In the genomic region with DNA sequence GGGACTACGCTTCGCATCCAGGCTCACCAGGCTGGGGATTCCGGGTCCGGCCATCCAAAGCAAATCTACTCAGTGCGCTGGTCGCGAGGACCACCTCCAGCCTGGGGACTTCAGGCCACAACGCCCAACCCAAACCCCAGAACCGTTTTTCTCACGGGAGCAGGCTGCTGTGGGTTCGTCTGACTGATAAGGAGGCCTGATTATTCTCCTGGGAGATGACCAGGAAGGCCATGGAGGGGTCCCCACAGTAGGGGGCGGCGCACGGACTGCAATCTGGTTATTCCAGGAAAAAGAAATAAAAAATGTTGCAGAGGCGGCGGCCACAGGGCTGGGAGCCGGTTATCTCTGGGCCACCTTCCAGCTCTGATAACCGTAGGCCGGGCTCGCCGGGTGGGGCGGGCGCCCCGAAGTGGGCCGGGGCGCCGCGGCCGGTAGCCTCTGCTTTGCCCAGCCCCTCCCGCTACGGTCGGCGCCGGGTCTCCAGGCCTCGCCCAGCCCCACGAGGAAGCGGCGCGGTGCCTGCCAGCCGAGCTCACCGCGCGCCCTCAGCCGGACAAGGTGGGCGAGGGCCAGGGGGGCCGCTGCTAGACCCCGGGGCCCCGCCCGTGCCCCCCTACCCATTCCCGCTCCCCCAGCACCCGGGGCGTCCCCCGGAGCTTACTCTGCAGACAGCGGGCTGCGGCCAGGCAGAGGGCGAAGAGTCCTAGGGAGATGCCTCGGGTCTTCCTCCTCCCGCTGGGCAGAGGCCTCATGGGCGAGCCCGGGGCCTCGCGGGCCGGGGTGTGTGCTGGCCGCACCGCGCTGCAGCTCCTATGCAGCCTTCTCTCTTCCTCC, we compare ENCODE assay signal across 8 cellular contexts. TPM values are rescaled to one million over a fixed set of nuclear protein-coding genes. Genes with fewer than 3 reads are reported as not detected.
DNase-seq lines count a peak whose midpoint lies in the region; TF ChIP-seq lines count a peak whose summit lies in the region.

No MANE protein-coding gene starts in this region.

- no peaks in the 10 kb centered on the region for H3K4me1 ChIP-seq in thymus (ENCODE audit: control insufficient read depth, insufficient read depth, low read length)

- H3K4me3 ChIP-seq in astrocyte of the cerebellum (ENCODE audit: low read depth, low read length) = peak overlapping the region; percentile 33
- H3K4me3 ChIP-seq in thymus (ENCODE audit: low read length) = peak overlapping the region; percentile 24

- no peaks in the 10 kb centered on the region for H3K9me3 ChIP-seq in thymus (ENCODE audit: control insufficient read depth)

- TF ChIP-seq CTCF in astrocyte of the cerebellum (IDR thresholded peaks at IDR 0.05; ENCODE audit: low read depth, low read length, missing control alignments) = no peak

- no peak overlapping the region for H3K27ac ChIP-seq in thymus (ENCODE audit: low read depth)

- in situ Hi-C loops in astrocyte of the cerebellum (cut with HindIII; ENCODE audit: low sequenced_read_pairs) = no loop called here

- peak; percentile 67 for DNase-seq in NCI-H510A (lab: John Stamatoyannopoulos, UW)
- no peak for DNase-seq in NCI-H510A treated with DMSO at 0.1 percent for 48 hours (lab: John Stamatoyannopoulos, UW)
- DNase-seq in astrocyte of the cerebellum (ENCODE audit: low read depth) = no peak
- peak; percentile 59 for DNase-seq in iPS-NIHi11 (ENCODE audit: low spot score)
- DNase-seq in activated effector memory CD4-positive, alpha-beta T cell treated with Interleukin-2 at 50 U/mL for 16 hours = no peak
- DNase-seq in SW 1271 (lab: John Stamatoyannopoulos, UW) = no peak
- DNase-seq in pons (ENCODE audit: low spot score) = no peak

- H3K27me3 ChIP-seq in thymus (ENCODE audit: control insufficient read depth, insufficient read depth) = peaks cover 5% of the 10 kb centered on the region

- 16% methylated on average over 66 of the region's 66 CpGs for WGBS in thymus

- no peaks in the 10 kb centered on the region for H3K36me3 ChIP-seq in thymus (ENCODE audit: control insufficient read depth, insufficient read depth)

RNA-seq across cellular contexts. Expression of gene VSTM5, which starts 0.5 kb away (rescaled TPM):
- 0.14 TPM for polyA plus RNA-seq in thymus

Comparison
In these comparisons a context has a peak if more than half of its experiments do, and no peak if none do; other contexts are left out.
1. DNase-seq: peak in NCI-H510A (single experiment) and iPS-NIHi11 (single experiment); none in NCI-H510A treated with DMSO at 0.1 percent for 48 hours (single experiment), astrocyte of the cerebellum (single experiment), activated effector memory CD4-positive, alpha-beta T cell treated with Interleukin-2 at 50 U/mL for 16 hours (single experiment), SW 1271 (0 of 2) and pons (single experiment).